25 cellular contexts compared by ENCODE assay signal in genomic region chr20:35730583-35731468, GRCh38. TPM values are rescaled to one million over a fixed set of nuclear protein-coding genes. Genes with fewer than 3 reads are reported as not detected.
DNase-seq lines count a peak whose midpoint lies in the region; ATAC-seq and TF ChIP-seq lines count a peak whose summit lies in the region.
"Had no signal": no experiment of that assay in that cellular context is flagged by ENCODE, and none has a peak within 500 bp of the region (broad histone marks: within the 10 kb centered on the region; RNA-seq: fewer than 3 reads in every experiment).

No MANE protein-coding gene starts in this region.

- no peak overlapping the region for H3K4ac ChIP-seq in mesenchymal stem cell (ENCODE audit: low read depth in 1 of 2, low read length in 2 of 2)

- H3K4me3 Mint-ChIP-seq in activated naive CD8-positive, alpha-beta T cell: peak overlapping the region; percentile 31
- H3K4me3 Mint-ChIP-seq in activated naive CD8-positive, alpha-beta T cell treated with anti-CD3 and anti-CD28 coated beads for 36 hours: no peak overlapping the region
- H3K4me3 Mint-ChIP-seq: activated CD4-positive, alpha-beta memory T cell treated with anti-CD3 and anti-CD28 coated beads for 36 hours; activated naive CD8-positive, alpha-beta T cell treated with anti-CD3 and anti-CD28 coated beads, Interleukin-2, amount 10 ng/mL, durations not matched to agents 7 days and 5 days; WTC11 had no signal

- no peak overlapping the region for H2AK5ac ChIP-seq in mesenchymal stem cell (ENCODE audit: low read length, severe bottlenecking)

- H3K9me3 Mint-ChIP-seq in activated naive CD8-positive, alpha-beta T cell (ENCODE audit: low read depth): no peaks in the 10 kb centered on the region
- no peaks in the 10 kb centered on the region for H3K9me3 Mint-ChIP-seq in activated naive CD8-positive, alpha-beta T cell treated with anti-CD3 and anti-CD28 coated beads for 36 hours
- H3K9me3 Mint-ChIP-seq: activated CD4-positive, alpha-beta memory T cell treated with anti-CD3 and anti-CD28 coated beads for 36 hours; activated naive CD8-positive, alpha-beta T cell treated with anti-CD3 and anti-CD28 coated beads, Interleukin-2, amount 10 ng/mL, durations not matched to agents 7 days and 5 days; WTC11 had no signal

- H3K36me3 ChIP-seq in mesenchymal stem cell (ENCODE audit: control insufficient read depth in 1 of 2, insufficient read depth in 2 of 2, low read depth in 1 of 2, low read length in 2 of 2) (peaks cover 32 to 98% of the 10 kb centered on the region in 2 experiments), stomach (peaks cover 84 to 100% (median 99%) of the 10 kb centered on the region in 4 donors)

- no peak overlapping the region for H3K18ac ChIP-seq in mesenchymal stem cell (ENCODE audit: low read depth in 1 of 2, low read length in 2 of 2)

- H2BK5ac ChIP-seq in mesenchymal stem cell (ENCODE audit: low read depth, low read length, poor library complexity, severe bottlenecking): no peak overlapping the region

- H3K4me1 Mint-ChIP-seq in activated naive CD8-positive, alpha-beta T cell (ENCODE audit: low read depth): peaks cover 62% of the 10 kb centered on the region
- H3K4me1 Mint-ChIP-seq in activated naive CD8-positive, alpha-beta T cell treated with anti-CD3 and anti-CD28 coated beads for 36 hours: peaks cover 48% of the 10 kb centered on the region

- H3K9me3 ChIP-seq in mesenchymal stem cell (ENCODE audit: control insufficient read depth, low read length) (no peaks in the 10 kb centered on the region), stomach (no peaks in the 10 kb centered on the region)
- H3K9me3 ChIP-seq: breast epithelium, mucosa of descending colon, testis, vagina had no signal

- WGBS in mesenchymal stem cell: 100% methylated on average over 2 of the region's 4 CpGs
- WGBS in stomach, 5 donors: 22 to 41% (median 26%) methylated on average over 4 of the region's 4 CpGs

- H3K4me1 ChIP-seq in mesenchymal stem cell (ENCODE audit: control insufficient read depth, insufficient read depth, low read depth, low read length) (peaks cover 5% of the 10 kb centered on the region), stomach (peaks cover 44 to 95% (median 65%) of the 10 kb centered on the region in 4 donors)

- H2BK15ac ChIP-seq in mesenchymal stem cell (ENCODE audit: low read depth, poor library complexity, severe bottlenecking): no peak overlapping the region

- H3K27ac Mint-ChIP-seq in activated naive CD8-positive, alpha-beta T cell: peak overlapping the region; percentile 81
- no peak overlapping the region for H3K27ac Mint-ChIP-seq in activated naive CD8-positive, alpha-beta T cell treated with anti-CD3 and anti-CD28 coated beads for 36 hours

- H3K27ac ChIP-seq in mesenchymal stem cell (ENCODE audit: low read length, poor library complexity, severe bottlenecking) (peak overlapping the region; percentile 42), stomach (peak overlapping the region in 3 of 5 donors; percentile 11 to 58 (median 16))
- H3K27ac ChIP-seq: breast epithelium, PC-9, testis, vagina had no signal

- no peak overlapping the region for H3K4me2 ChIP-seq in mesenchymal stem cell (ENCODE audit: low read length, poor library complexity, severe bottlenecking)
- H3K4me2 ChIP-seq: PC-9 had no signal

- H3K23ac ChIP-seq in mesenchymal stem cell (ENCODE audit: low read length in 2 of 2): no peak overlapping the region

- TF ChIP-seq EP300 in stomach (IDR thresholded peaks at IDR 0.05): no peak

- peak overlapping the region; percentile 65 for H3K9ac ChIP-seq in mesenchymal stem cell (ENCODE audit: low read length)

- no peaks in the 10 kb centered on the region for H3K27me3 Mint-ChIP-seq in activated naive CD8-positive, alpha-beta T cell
- H3K27me3 Mint-ChIP-seq in activated naive CD8-positive, alpha-beta T cell treated with anti-CD3 and anti-CD28 coated beads for 36 hours: peaks cover 3% of the 10 kb centered on the region
- H3K27me3 Mint-ChIP-seq: activated CD4-positive, alpha-beta memory T cell treated with anti-CD3 and anti-CD28 coated beads for 36 hours; activated naive CD8-positive, alpha-beta T cell treated with anti-CD3 and anti-CD28 coated beads, Interleukin-2, amount 10 ng/mL, durations not matched to agents 7 days and 5 days had no signal

- peaks cover 6% of the 10 kb centered on the region for H3K36me3 Mint-ChIP-seq in activated naive CD8-positive, alpha-beta T cell
- peaks cover 42% of the 10 kb centered on the region for H3K36me3 Mint-ChIP-seq in activated naive CD8-positive, alpha-beta T cell treated with anti-CD3 and anti-CD28 coated beads for 36 hours

- no peak for ATAC-seq in SK-N-SH treated with all-trans-retinoic acid at 6 μM for 48 hours
- ATAC-seq in HG02938 (IDR thresholded peaks at IDR 0.05; ENCODE audit: unreplicated experiment): no peak
- ATAC-seq: left ventricle myocardium superior, mucosa of descending colon, sciatic nerve, WTC11 had no signal

- H4K8ac ChIP-seq in mesenchymal stem cell (ENCODE audit: low read length): no peak overlapping the region

- DNase-seq in activated naive CD8-positive, alpha-beta T cell treated with anti-CD3 and anti-CD28 coated beads for 36 hours: no peak
- DNase-seq in mesenchymal stem cell (no peak), stomach (no peak), amniotic stem cell (lab: John Stamatoyannopoulos, UW) (no peak)
- no peak for DNase-seq in activated CD4-positive, alpha-beta T cell treated with anti-CD3 and anti-CD28 coated beads, Interleukin-2, amount 50 U/mL, for 48 hours
- DNase-seq: activated CD4-positive, alpha-beta memory T cell treated with anti-CD3 and anti-CD28 coated beads for 36 hours; activated naive CD8-positive, alpha-beta T cell treated with anti-CD3 and anti-CD28 coated beads, Interleukin-2, amount 10 ng/mL, durations not matched to agents 7 days and 5 days; C1 segment of cervical spinal cord; dermis blood vessel endothelial cell; left ventricle myocardium superior; mucosa of descending colon; NCI-H1436 treated with DMSO at 0.1 percent for 48 hours; NCI-H2171 treated with DMSO at 0.1 percent for 48 hours; NCI-H69; occipital lobe; PC-9; SIG-M5; testis had no signal

- H2BK12ac ChIP-seq in mesenchymal stem cell (ENCODE audit: low read length in 2 of 2): no peak overlapping the region

- no peaks in the 10 kb centered on the region for H3K27me3 ChIP-seq in mesenchymal stem cell (ENCODE audit: control insufficient read depth in 1 of 2, insufficient read depth in 1 of 2, low read length in 2 of 2)
- H3K27me3 ChIP-seq in stomach: no peaks in the 10 kb centered on the region
- H3K27me3 ChIP-seq: breast epithelium, testis, vagina had no signal

- H3K4me3 ChIP-seq in mesenchymal stem cell (ENCODE audit: insufficient read depth in 1 of 2, low read depth in 1 of 2, low read length in 2 of 2): peak overlapping the region in 1 of 2 experiments; percentile 29
- peak overlapping the region in 1 of 4 donors; percentile 10 for H3K4me3 ChIP-seq in stomach
- H3K4me3 ChIP-seq: breast epithelium, mucosa of descending colon, PC-9, testis, vagina had no signal

- TF ChIP-seq CTCF in stomach (IDR thresholded peaks at IDR 0.05): no peak

- no peak overlapping the region for H2BK120ac ChIP-seq in mesenchymal stem cell (ENCODE audit: low read depth, low read length)

- H3K79me1 ChIP-seq in mesenchymal stem cell (replicated peaks; ENCODE audit: low read length, poor library complexity, severe bottlenecking): no peaks in the 10 kb centered on the region

- no peak overlapping the region for H3K14ac ChIP-seq in mesenchymal stem cell (ENCODE audit: low read length in 2 of 2)

- no peak overlapping the region for H2AFZ ChIP-seq in mesenchymal stem cell (ENCODE audit: low read depth, low read length)
- H2AFZ ChIP-seq: PC-9 had no signal

- intact Hi-C loops in stomach (cut with DNase I; ENCODE audit: low total_unique reads): loop anchor here (10.0 kb wide), 1 partner anchor 154 kb away; no protein-coding TSS in a partner anchor

- H4K91ac ChIP-seq in mesenchymal stem cell (ENCODE audit: low read length): no peak overlapping the region

- no peak for TF ChIP-seq POLR2A in stomach (IDR thresholded peaks at IDR 0.05)

TF ChIP-seq in SK-N-SH treated with all-trans-retinoic acid at 6 μM for 48 hours, 23 proteins besides CTCF, POLR2A, EP300 and RAD21:
- TF ChIP-seq GLIS3 (CRISPR knock-in tag; IDR thresholded peaks at IDR 0.05) (no peak), ZNF8 (CRISPR knock-in tag; IDR thresholded peaks at IDR 0.05) (no peak), ISL1 (CRISPR knock-in tag; IDR thresholded peaks at IDR 0.05) (peak; percentile 91), SNAI2 (CRISPR knock-in tag; IDR thresholded peaks at IDR 0.05) (no peak), ZNF70 (CRISPR knock-in tag; IDR thresholded peaks at IDR 0.05) (no peak)

RNA-seq across cellular contexts. Expression of gene RBM39, which starts 11.2 kb away (rescaled TPM):
- 100 to 1,000 TPM; 330 to 349 TPM for total RNA-seq in activated naive CD8-positive, alpha-beta T cell treated with anti-CD3 and anti-CD28 coated beads for 36 hours
- polyA plus RNA-seq in mesenchymal stem cell (2013, experiment 1 of 2): 142 TPM
- 138 TPM for polyA plus RNA-seq in mesenchymal stem cell (2013, experiment 2 of 2)
- 100 to 1,000 TPM; 358 to 770 (median 579) TPM for total RNA-seq in stomach
- polyA plus RNA-seq in stomach: 100 to 1,000 TPM in 2 of 3 donors, 10 to 100 TPM in 1; 93.3 to 273 (median 119) TPM

RNA-seq across cellular contexts. Expression of gene ROMO1, which starts 31.6 kb away (rescaled TPM):
- 100 to 1,000 TPM; 121 to 137 TPM for total RNA-seq in activated naive CD8-positive, alpha-beta T cell treated with anti-CD3 and anti-CD28 coated beads for 36 hours
- 553 TPM for polyA plus RNA-seq in mesenchymal stem cell (2013, experiment 1 of 2)
- 561 TPM for polyA plus RNA-seq in mesenchymal stem cell (2013, experiment 2 of 2)
- total RNA-seq in stomach: 100 to 1,000 TPM; 101 to 629 (median 179) TPM
- polyA plus RNA-seq in stomach: 100 to 1,000 TPM; 462 to 651 (median 513) TPM

RNA-seq across cellular contexts. Expression of gene NFS1, which starts 31.7 kb away (rescaled TPM):
- total RNA-seq in activated naive CD8-positive, alpha-beta T cell treated with anti-CD3 and anti-CD28 coated beads for 36 hours: 10 to 100 TPM; 37.2 to 38.2 TPM
- 12.7 TPM for polyA plus RNA-seq in mesenchymal stem cell (2013, experiment 1 of 2)
- 13.6 TPM for polyA plus RNA-seq in mesenchymal stem cell (2013, experiment 2 of 2)
- total RNA-seq in stomach: 10 to 100 TPM in 4 of 5 donors, under 1 TPM in 1; 0.58 to 54.2 (median 25.4) TPM
- 10 to 100 TPM; 22.0 to 27.6 (median 22.8) TPM for polyA plus RNA-seq in stomach

RNA-seq across cellular contexts. Expression of gene PHF20, which starts 41.0 kb away (rescaled TPM):
- total RNA-seq in activated naive CD8-positive, alpha-beta T cell treated with anti-CD3 and anti-CD28 coated beads for 36 hours: 10 to 100 TPM; 50.2 to 50.6 TPM
- polyA plus RNA-seq in mesenchymal stem cell (2013, experiment 1 of 2): 24.7 TPM
- polyA plus RNA-seq in mesenchymal stem cell (2013, experiment 2 of 2): 24.0 TPM
- total RNA-seq in stomach: 100 to 1,000 TPM in 1 of 5 donors, 10 to 100 TPM in 4; 22.6 to 135 (median 58.0) TPM
- polyA plus RNA-seq in stomach: 10 to 100 TPM; 18.3 to 27.3 (median 20.4) TPM
